26 cellular contexts compared by ENCODE assay signal in the genomic region with DNA sequence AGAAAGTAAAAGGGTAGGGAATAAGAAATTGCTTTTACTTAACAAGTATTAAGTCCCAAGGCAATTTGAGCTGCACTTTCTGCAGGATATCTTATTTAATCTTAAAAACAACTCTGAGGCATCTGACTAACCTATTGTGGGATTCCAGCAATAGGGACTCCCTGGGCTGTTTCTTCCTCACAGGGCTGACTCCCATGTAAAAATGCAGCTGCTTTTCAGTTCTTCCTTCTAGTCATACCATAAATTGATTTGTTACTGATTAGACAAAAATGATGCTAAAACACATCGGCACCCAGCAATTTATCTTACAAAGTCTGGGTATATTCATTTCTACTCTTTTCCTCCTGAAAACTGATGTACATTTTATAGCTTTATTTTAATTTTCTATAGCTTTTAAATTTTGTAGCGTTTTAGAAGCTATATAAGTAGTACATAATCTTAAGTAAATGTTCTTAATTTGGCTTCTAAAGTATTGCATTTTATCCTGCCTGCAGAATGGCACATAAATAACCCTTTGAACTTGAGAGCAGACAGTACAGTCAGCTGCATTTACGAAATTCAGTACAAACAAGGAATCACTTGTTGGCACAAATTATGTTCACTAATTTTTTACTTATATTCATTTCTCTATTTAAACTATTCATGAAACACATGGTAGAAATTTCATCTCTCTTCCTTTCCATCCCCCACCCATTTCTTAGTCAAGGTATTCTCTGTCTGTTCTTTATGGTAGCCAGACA.
"Had no signal": no experiment of that assay in that cellular context is flagged by ENCODE, and none has a peak within 500 bp of the region (broad histone marks: within the 10 kb centered on the region; RNA-seq: fewer than 3 reads in every experiment).

No MANE protein-coding gene starts in this region.

- FAIRE-seq: colon, endothelial cell of umbilical vein, kidney, TTC549 had no signal

- ATAC-seq: activated CD8-positive, alpha-beta T cell treated with anti-CD3 and anti-CD28 coated beads, Interleukin-2, amount 10 ng/mL, durations not matched to agents 7 days and 5 days; effector memory CD8-positive, alpha-beta T cell; esophagus mucosa; left lung; psoas muscle; stimulated activated naive CD8-positive, alpha-beta T cell treated with anti-CD3 and anti-CD28 coated beads, Interleukin-15, Interleukin-2, amounts not matched to agents 100 U/mL and 50 U/mL, for 24 hours; T-cell; upper lobe of right lung had no signal

- H3K4me1 ChIP-seq: psoas muscle, upper lobe of right lung had no signal

- H3K27me3 ChIP-seq: ascending aorta, heart right ventricle, left lung, neutrophil, ovary, right atrium auricular region, thyroid gland, upper lobe of right lung had no signal

- H3K36me3 ChIP-seq: ascending aorta, heart right ventricle, left lung, neutrophil, ovary, right atrium auricular region, thyroid gland, upper lobe of right lung had no signal

- H3K4me3 ChIP-seq: ascending aorta, dorsolateral prefrontal cortex, heart right ventricle, left lung, ovary, psoas muscle, right atrium auricular region, thyroid gland, upper lobe of right lung had no signal

- H3K27ac ChIP-seq: ascending aorta, dorsolateral prefrontal cortex, left lung, ovary, psoas muscle, right atrium auricular region, thyroid gland, upper lobe of right lung had no signal

- H3K9me3 ChIP-seq: ascending aorta, heart right ventricle, left lung, neutrophil, ovary, psoas muscle, right atrium auricular region, thyroid gland, upper lobe of right lung had no signal

- DNase-seq: activated CD4-positive, alpha-beta T cell treated with anti-CD3 and anti-CD28 coated beads for 1 hour; activated CD4-positive, alpha-beta T cell treated with anti-CD3 and anti-CD28 coated beads, Interleukin-2, amount 50 U/mL, for 1 hour; activated CD8-positive, alpha-beta T cell treated with anti-CD3 and anti-CD28 coated beads, Interleukin-2, amount 10 ng/mL, durations not matched to agents 7 days and 5 days; activated gamma-delta T cell treated with Interleukin-2 at 50 U/mL for 16 hours; central memory CD4-positive, alpha-beta T cell; dorsolateral prefrontal cortex; effector memory CD8-positive, alpha-beta T cell; heart right ventricle; kidney; left lung; ovary; psoas muscle; stimulated activated CD4-positive, alpha-beta T cell treated with anti-CD3 and anti-CD28 coated beads, Interleukin-12 subunit alpha, Interleukin-12 subunit beta, amount 100 ng/mL, for 4 hours; stimulated activated CD4-positive, alpha-beta T cell treated with anti-CD3 and anti-CD28 coated beads, Interleukin-4, amount 100 ng/mL, for 4 hours; stimulated activated naive CD8-positive, alpha-beta T cell treated with anti-CD3 and anti-CD28 coated beads, Interleukin-15, Interleukin-2, amounts not matched to agents 100 U/mL and 50 U/mL, for 24 hours; substantia nigra; T-cell; thyroid gland; upper lobe of right lung had no signal
